In the genomic region with DNA sequence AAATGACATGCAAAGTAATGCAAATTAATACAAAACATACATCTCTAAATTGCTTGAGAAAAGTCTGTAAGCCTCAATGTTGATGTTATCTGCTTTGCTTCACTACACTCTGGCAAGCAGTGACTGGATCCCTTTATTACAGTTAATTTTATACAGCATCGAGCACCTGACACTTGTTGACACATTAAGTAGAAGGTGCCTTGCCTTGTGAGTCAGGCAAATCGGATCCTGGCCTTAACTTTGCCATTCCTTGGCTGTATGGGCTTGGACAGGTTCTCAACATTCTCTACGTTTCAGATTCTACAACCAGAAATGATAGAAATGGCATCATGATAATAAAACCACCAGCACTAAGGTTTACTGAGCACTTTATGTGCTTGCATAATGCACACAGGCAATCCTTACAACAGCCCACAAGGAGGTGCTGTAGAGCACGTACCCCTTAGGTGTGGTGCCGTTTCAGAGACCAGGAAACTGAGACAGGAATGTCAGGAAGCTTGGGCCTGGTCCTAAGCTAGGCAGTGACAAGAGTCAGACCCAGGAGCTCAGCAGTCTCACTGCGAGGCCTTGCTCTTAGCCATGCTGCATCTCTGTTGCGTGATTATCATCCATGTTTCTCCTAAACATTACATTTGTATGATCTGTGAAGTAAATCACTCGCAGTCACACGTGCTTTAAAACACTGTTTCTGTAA, we compare ENCODE assay signal across 8 cellular contexts. TPM values are rescaled to one million over a fixed set of nuclear protein-coding genes. Genes with fewer than 3 reads are reported as not detected.
DNase-seq lines count a peak whose midpoint lies in the region; ATAC-seq and TF ChIP-seq lines count a peak whose summit lies in the region.

No MANE protein-coding gene starts in this region.

- in situ Hi-C loops in GM23248 (cut with MboI): no loop called here

- H3K27me3 ChIP-seq in GM23248 (replicated peaks; ENCODE audit: insufficient read depth) (no peaks in the 10 kb centered on the region), neural progenitor cell (peaks cover 46% of the 10 kb centered on the region)

- no peaks in the 10 kb centered on the region for H3K9me2 ChIP-seq in GM23248 (ENCODE audit: insufficient read depth)

- TF ChIP-seq CTCF in neural progenitor cell (IDR thresholded peaks at IDR 0.05): peak; percentile 74

- peaks cover 4% of the 10 kb centered on the region for H3K36me3 Mint-ChIP-seq in neural progenitor cell

- H3K4me3 ChIP-seq in GM23248 (no peak overlapping the region), neural progenitor cell (no peak overlapping the region)

- H3K27ac ChIP-seq in GM23248 (no peak overlapping the region), neural progenitor cell (no peak overlapping the region)

- H3F3A ChIP-seq in GM23248 (ENCODE audit: insufficient read depth) (peaks cover 9% of the 10 kb centered on the region; the same call in 1 of the 2 replicates), neural progenitor cell (ENCODE audit: low read depth) (peaks cover 15% of the 10 kb centered on the region)

- H3K9ac ChIP-seq in GM23248: no peak overlapping the region
- no peak overlapping the region for H3K9ac ChIP-seq in neural progenitor cell

- H3K4me3 Mint-ChIP-seq in neural progenitor cell: no peak overlapping the region

- H2AFZ ChIP-seq in GM23248 (no peak overlapping the region), neural progenitor cell (replicated peaks) (no peak overlapping the region)

- no peak overlapping the region for H3K27ac Mint-ChIP-seq in neural progenitor cell

- no peaks in the 10 kb centered on the region for H3K9me3 Mint-ChIP-seq in neural progenitor cell

- H4K20me1 ChIP-seq in GM23248 (ENCODE audit: insufficient read depth) (no peaks in the 10 kb centered on the region), neural progenitor cell (ENCODE audit: low read depth) (peaks cover 7% of the 10 kb centered on the region)

- peaks cover 29% of the 10 kb centered on the region for H3K4me1 Mint-ChIP-seq in neural progenitor cell

- ATAC-seq in esophagus mucosa (peak; percentile 78), GM18873 (IDR thresholded peaks at IDR 0.05; ENCODE audit: low FRiP score, unreplicated experiment) (no peak), HG02623 (IDR thresholded peaks at IDR 0.05; ENCODE audit: unreplicated experiment) (no peak)

- DNase-seq in AG08396 (ENCODE audit: low spot score): peak; percentile 58
- peak; percentile 71 for DNase-seq in GM23248
- peak; percentile 56 for DNase-seq in NOMO-1 treated with DMSO at 0.1 percent for 48 hours (lab: John Stamatoyannopoulos, UW; ENCODE audit: unreplicated experiment)
- peak; percentile 52 for DNase-seq in activated T-cell treated with anti-CD3 and anti-CD28 coated beads for 1 hour (ENCODE audit: low read depth)
- DNase-seq in neural progenitor cell (ENCODE audit: low spot score): peak; percentile 79

- H3K4me1 ChIP-seq in GM23248 (ENCODE audit: insufficient read depth) (peaks cover 13% of the 10 kb centered on the region), neural progenitor cell (peaks cover 11% of the 10 kb centered on the region)

- peaks cover 30% of the 10 kb centered on the region for H3K79me2 ChIP-seq in GM23248 (ENCODE audit: insufficient read depth)
- H3K79me2 ChIP-seq in neural progenitor cell (ENCODE audit: low read depth): no peaks in the 10 kb centered on the region

- H3K36me3 ChIP-seq in GM23248 (ENCODE audit: low read depth) (no peaks in the 10 kb centered on the region; the same call in 1 of the 2 replicates), neural progenitor cell (no peaks in the 10 kb centered on the region)

- no peak overlapping the region for H3K4me2 ChIP-seq in GM23248 (ENCODE audit: unreplicated experiment)
- H3K4me2 ChIP-seq in neural progenitor cell: no peak overlapping the region

- 48 to 54% methylated on average over 9 of the region's 9 CpGs for WGBS in GM23248 (ENCODE audit: low coverage in 1 of 2, low lambda C conversion rate in 2 of 2, missing lambda C conversion rate in 2 of 2), 2 experiments

- no peaks in the 10 kb centered on the region for H3K9me3 ChIP-seq in GM23248 (ENCODE audit: low read depth)
- no peaks in the 10 kb centered on the region for H3K9me3 ChIP-seq in neural progenitor cell (ENCODE audit: low read depth)

- H3K27me3 Mint-ChIP-seq in neural progenitor cell (ENCODE audit: insufficient read depth, low read depth): peaks cover 8% of the 10 kb centered on the region

RNA-seq across cellular contexts. Expression of a gene that starts 2.6 kb away (rescaled TPM):
- 1.4 and 2.8 TPM in 2 replicates for total RNA-seq in GM23248 (2014; rRNA removed; shearing (Covaris generic))
- 1.7 and 1.8 TPM in 2 replicates for polyA plus RNA-seq in GM23248 (2016; fragmentation: Nextera tagmentation; extraction: Ambion mirVana)
- total RNA-seq in esophagus mucosa (1.4 TPM), neural progenitor cell (ENCODE audit: low replicate concordance) (0.17 and 0.25 TPM in 2 replicates)
